In genomic region chr7:65438593-65438992, GRCh38 we compare ENCODE assay signal across 11 cellular contexts.
DNase-seq lines count a peak whose midpoint lies in the region; TF ChIP-seq lines count a peak whose summit lies in the region.
"Had no signal": no experiment of that assay in that cellular context is flagged by ENCODE, and none has a peak within 500 bp of the region (broad histone marks: within the 10 kb centered on the region; RNA-seq: fewer than 3 reads in every experiment).

No MANE protein-coding gene starts in this region.

- no peaks in the 10 kb centered on the region for H3K27me3 ChIP-seq in H7 (ENCODE audit: control insufficient read depth, insufficient read depth, low read length)
- H3K27me3 ChIP-seq: neutrophil had no signal

- DNase-seq in GM04503 (ENCODE audit: low read depth) (peak; percentile 89), NCI-H226 (peak; percentile 91), epithelial cell of esophagus (ENCODE audit: low read depth) (peak; percentile 95), pulmonary artery endothelial cell (ENCODE audit: low read depth, low spot score) (peak; percentile 44), COR-L47 (lab: John Stamatoyannopoulos, UW) (no peak), NCI-H2227 (lab: John Stamatoyannopoulos, UW; ENCODE audit: unreplicated experiment) (no peak), H7 (no peak), pons (ENCODE audit: low spot score) (no peak)
- DNase-seq: activated gamma-delta T cell; stimulated activated CD4-positive, alpha-beta T cell treated with anti-CD3 and anti-CD28 coated beads, Interleukin-4, amount 100 ng/mL, for 1 hour had no signal

- no peaks in the 10 kb centered on the region for H3K36me3 ChIP-seq in H7 (replicated peaks; ENCODE audit: control insufficient read depth, insufficient read depth, low read length)
- H3K36me3 ChIP-seq: neutrophil had no signal

- TF ChIP-seq CTCF in epithelial cell of esophagus (IDR thresholded peaks at IDR 0.05; ENCODE audit: insufficient read depth, low read depth, low read length, missing control alignments): no peak

- H3K4me3 ChIP-seq in epithelial cell of esophagus (ENCODE audit: low read length): no peak overlapping the region
- H3K4me3 ChIP-seq in H7 (ENCODE audit: insufficient read depth, low read depth, low read length): no peak overlapping the region

Comparison
In these comparisons a context has a peak if more than half of its experiments do, and no peak if none do; other contexts are left out.
1. DNase-seq: peak in GM04503 (single experiment), NCI-H226 (single experiment), epithelial cell of esophagus (single experiment) and pulmonary artery endothelial cell (single experiment); none in COR-L47 (single experiment), NCI-H2227 (single experiment), H7 (single experiment) and pons (single experiment).